8 cellular contexts compared by ENCODE assay signal in genomic region chr11:10878408-10879214, GRCh38. TPM values are rescaled to one million over a fixed set of nuclear protein-coding genes. Genes with fewer than 3 reads are reported as not detected.
DNase-seq lines count a peak whose midpoint lies in the region; ATAC-seq, FAIRE-seq and TF ChIP-seq lines count a peak whose summit lies in the region.

No MANE protein-coding gene starts in this region.

- H4K20me1 ChIP-seq in K562 (replicated peaks; ENCODE audit: control insufficient read depth, insufficient read depth, low read length) = no peaks in the 10 kb centered on the region

- H3K4me1 ChIP-seq in K562 (replicated peaks in 1 of 2; ENCODE audit: control insufficient read depth in 2 of 2, insufficient read depth in 2 of 2, low read length in 2 of 2) = peaks cover 0 to 3% of the 10 kb centered on the region in 2 experiments; a peak in 1 of 5 replicates

- WGBS in K562 (ENCODE audit: insufficient coverage, low coverage, missing lambda C conversion rate) = 87% methylated on average over 7 of the region's 7 CpGs

- H3K9me3 Mint-ChIP-seq in CD14-positive monocyte = peaks cover 3 to 8% (median 7%) of the 10 kb centered on the region in 7 donors

- no peaks in the 10 kb centered on the region for H3K27me3 Mint-ChIP-seq in CD14-positive monocyte (ENCODE audit: low read depth in 3 of 3)

- H3K27ac Mint-ChIP-seq in CD14-positive monocyte = peak overlapping the region; percentile 75 to 90 (median 77)

- intact Hi-C loops in CD14-positive monocyte (cut with micrococcal nuclease) = loop anchor here (5.0 to 10.0 kb wide), 3 partner anchors 39 to 146 kb away; no protein-coding TSS in a partner anchor
- intact Hi-C loops in K562 (cut with micrococcal nuclease) = no loop called here

- H3K9ac ChIP-seq in K562 (ENCODE audit: insufficient read depth in 1 of 2, low read depth in 2 of 2, low read length in 2 of 2) = no peak overlapping the region

- no peak overlapping the region for H3K4me2 ChIP-seq in K562 (ENCODE audit: insufficient read depth, low read length)

- CTCF ChIA-PET in K562 (lab: Yijun Ruan, JAX; ENCODE audit: low intra/inter-chr PET ratio) = interaction anchor here (0.8 kb wide), 1 partner anchor 131 kb away, joined by 5 read pairs; no protein-coding TSS in a partner anchor

- in situ Hi-C loops in GM13976 (cut with MboI; ENCODE audit: low sequenced_read_pairs, unreplicated experiment) = no loop called here
- in situ Hi-C loops in K562 (cut with MboI) = no loop called here

- ATAC-seq in K562 = peak; percentile 86
- ATAC-seq in HG03571 (IDR thresholded peaks at IDR 0.05; ENCODE audit: unreplicated experiment) = no peak

- peaks cover 2% of the 10 kb centered on the region for H3K9me3 ChIP-seq in K562 (replicated peaks; ENCODE audit: control insufficient read depth, insufficient read depth, low read depth, low read length)

- no peaks in the 10 kb centered on the region for H3K36me3 ChIP-seq in K562 (ENCODE audit: control insufficient read depth, insufficient read depth, low read length)

- no peak overlapping the region for H3K4me3 ChIP-seq in K562

- peak; percentile 86 for TF ChIP-seq CTCF in CD14-positive monocyte (IDR thresholded peaks at IDR 0.05)
- no peak for TF ChIP-seq CTCF in GM13976 (IDR thresholded peaks at IDR 0.05; ENCODE audit: borderline replicate concordance, control extremely low read depth, extremely low read depth, insufficient read depth, missing control alignments)
- TF ChIP-seq CTCF in K562 (IDR thresholded peaks at IDR 0.05 in 2 of 3, conservative IDR thresholded peaks at IDR 0.05 in 1 of 3; ENCODE audit: insufficient read depth in 2 of 3, low read depth in 1 of 3, low read length in 3 of 3) = peak; percentile 63 to 72 (median 71); a peak in 5 of 6 replicates

- H3K4me3 Mint-ChIP-seq in CD14-positive monocyte = no peak overlapping the region

- TF ChIP-seq EP300 in K562 (IDR thresholded peaks at IDR 0.05; ENCODE audit: low read length) = 0 out of 2 replicates have a peak, but pooled peaks have one; percentile 12

- peaks cover 9% of the 10 kb centered on the region for H3K4me1 Mint-ChIP-seq in CD14-positive monocyte

- POLR2A ChIA-PET in K562 (lab: Yijun Ruan, JAX) = interaction anchor here (0.8 to 1.4 kb wide), 5 partner anchors 10 to 145 kb away, joined by 3 to 6 read pairs (median 4); partner anchors contain the start of gene ZBED5

- DNase-seq in CD14-positive monocyte (ENCODE audit: low spot score) (peak; percentile 56), GM13976 (ENCODE audit: low spot score) (peak; percentile 47), NCI-H748 (lab: John Stamatoyannopoulos, UW; ENCODE audit: unreplicated experiment) (peak; percentile 76), K562 (ENCODE audit: extremely low read depth in 1 of 4, low spot score in 3 of 4) (peak; percentile 26 to 78 (median 42)), kidney glomerular epithelial cell (lab: John Stamatoyannopoulos, UW) (peak; percentile 67), GM19240 (ENCODE audit: insufficient read length, low spot score) (no peak)
- DNase-seq in NK-92 treated with Interleukin-12 subunit alpha and Interleukin-12 subunit beta, amount 100 ng/mL, for 24 hours (lab: John Stamatoyannopoulos, UW) = no peak

- H2AFZ ChIP-seq in K562 (ENCODE audit: low read depth, low read length) = peak overlapping the region; percentile 89

- no peaks in the 10 kb centered on the region for H3K79me2 ChIP-seq in K562 (ENCODE audit: control insufficient read depth, insufficient read depth, low read length)

- H3K27me3 ChIP-seq in K562 (ENCODE audit: control insufficient read depth in 2 of 2, insufficient read depth in 2 of 2, low read length in 2 of 2) = no peaks in the 10 kb centered on the region

- H3K27ac ChIP-seq in K562 (ENCODE audit: extremely low read depth, low read depth, low read length) = peak overlapping the region; percentile 23; the same call in 1 of the 3 replicates

- peak in 1 of 2 experiments; percentile 56; a peak in 2 of 4 replicates for TF ChIP-seq RAD21 in K562 (CRISPR knock-in tag; conservative IDR thresholded peaks at IDR 0.05 in 1 of 2, IDR thresholded peaks at IDR 0.05 in 1 of 2)

- no peak for TF ChIP-seq POLR2A in K562 (conservative IDR thresholded peaks at IDR 0.05)

- BruUV-seq in K562 (replicated peaks; lab: Mats Ljungman, UMichigan) = no TSS peak

- peak; percentile 91 for FAIRE-seq in K562 (lab: Jason Lieb, UNC)

- no peaks in the 10 kb centered on the region for H3K9me1 ChIP-seq in K562 (ENCODE audit: control insufficient read depth, insufficient read depth, low read length)

- H3K36me3 Mint-ChIP-seq in CD14-positive monocyte = peaks cover 2 to 3% of the 10 kb centered on the region in 2 donors

TF ChIP-seq in K562, 482 proteins besides CTCF, POLR2A, EP300 and RAD21 (continues in another document):
- TF ChIP-seq MAZ (CRISPR knock-in tag; conservative IDR thresholded peaks at IDR 0.05 in 1 of 2, IDR thresholded peaks at IDR 0.05 in 1 of 2) (peak in 1 of 2 experiments; percentile 59; a peak in 2 of 4 replicates), TSC22D4 (tag; IDR thresholded peaks at IDR 0.05) (no peak), ETS2 (tag; IDR thresholded peaks at IDR 0.05; ENCODE audit: borderline replicate concordance, poor library complexity, severe bottlenecking) (no peak), ZNF780A (CRISPR knock-in tag; IDR thresholded peaks at IDR 0.05) (no peak), COPS2 (conservative IDR thresholded peaks at IDR 0.05) (no peak), SOX6 (IDR thresholded peaks at IDR 0.05) (0 out of 2 replicates have a peak, but pooled peaks have one; percentile 18), ZNF511 (CRISPR knock-in tag; IDR thresholded peaks at IDR 0.05) (no peak), ETV1 (tag; conservative IDR thresholded peaks at IDR 0.05; ENCODE audit: low read depth) (peak; percentile 78), SMARCA4 (IDR thresholded peaks at IDR 0.05) (peak; percentile 52), CC2D1A (IDR thresholded peaks at IDR 0.05) (peak; percentile 63; the same call in 1 of the 2 replicates), DPF2 (IDR thresholded peaks at IDR 0.05) (0 out of 2 replicates have a peak, but pooled peaks have one; percentile 23), ZBTB1 (CRISPR knock-in tag; IDR thresholded peaks at IDR 0.05; ENCODE audit: borderline replicate concordance, low read depth) (no peak), SMC3 (conservative IDR thresholded peaks at IDR 0.05; ENCODE audit: insufficient read depth, low read depth, low read length) (0 out of 2 replicates have a peak, but pooled peaks have one; percentile 24), ZNF384 (IDR thresholded peaks at IDR 0.05; ENCODE audit: low read depth, low read length) (peak; percentile 35; the same call in 1 of the 2 replicates), ZHX1 (conservative IDR thresholded peaks at IDR 0.05; ENCODE audit: low read length) (no peak), JUND (IDR thresholded peaks at IDR 0.05; ENCODE audit: borderline replicate concordance, low read depth, low read length) (0 out of 2 replicates have a peak, but pooled peaks have one; percentile 5), JUND (tag; IDR thresholded peaks at IDR 0.05; ENCODE audit: borderline replicate concordance, low read depth, low read length) (no peak), CBX3 (IDR thresholded peaks at IDR 0.05; ENCODE audit: borderline replicate concordance in 1 of 2, low read length in 2 of 2) (0 out of 3 replicates have a peak, but pooled peaks of 1 of the 2 experiments have one; percentile 37)

RNA-seq across cellular contexts. Expression of gene ZBED5, which starts 20.8 kb away (rescaled TPM):
- 10 to 100 TPM in 1 of 2 donors, 1 to 10 TPM in 1; 8.1 to 10.3 TPM for polyA plus RNA-seq in CD14-positive monocyte
- total RNA-seq in K562 (2011; cell fraction: chromatin; rRNA removed; ENCODE audit: low replicate concordance) = 26.1 and 84.9 TPM in 2 replicates
- 23.5 and 32.0 TPM in 2 replicates for total RNA-seq in K562 (2011; cell fraction: nucleolus; rRNA removed)
- total RNA-seq in K562 (2011; cell fraction: nucleoplasm; rRNA removed) = 45.8 and 55.1 TPM in 2 replicates
- 12.4 and 17.3 TPM in 2 replicates for total RNA-seq in K562 (2014; rRNA removed)
- 27.7 and 28.3 TPM in 2 replicates for total RNA-seq in K562 (2014; rRNA removed; fragmentation: Illumina TruSeq; extraction: Trizol)
- 24.6 and 28.6 TPM in 2 replicates for total RNA-seq in K562 (2015; rRNA removed; fragmentation: Illumina TruSeq; extraction: Trizol)
- total RNA-seq in K562 (2021) = 26.9 and 29.6 TPM in 2 replicates
- polyA plus RNA-seq in K562 (2011; rRNA removed) = 59.1 and 70.7 TPM in 2 replicates
- polyA plus RNA-seq in K562 (2011; cell fraction: cytosol; rRNA removed) = 22.8 and 36.5 TPM in 2 replicates
- polyA plus RNA-seq in K562 (2011; cell fraction: nucleus; rRNA removed) = 130 and 149 TPM in 2 replicates
- 20.0 and 25.3 TPM in 2 replicates for polyA plus RNA-seq in K562 (2012)
- 23.3 and 25.7 TPM in 2 replicates for polyA plus RNA-seq in K562 (2014; fragmentation: Illumina TruSeq; extraction: Trizol)
- polyA plus RNA-seq in K562 (2014; fragmentation: Nextera tagmentation; extraction: Ambion mirVana) = 10 to 100 TPM; 21.3 to 25.1 TPM
- 26.8 and 30.1 TPM in 2 replicates for polyA plus RNA-seq in K562 (2014; rRNA removed)
- polyA minus RNA-seq in K562 (2011; rRNA and poly(A)+ RNA removed) = 64.4 and 67.8 TPM in 2 replicates
- 22.4 and 27.6 TPM in 2 replicates for polyA minus RNA-seq in K562 (2011; cell fraction: cytosol; rRNA and poly(A)+ RNA removed)
- polyA minus RNA-seq in K562 (2011; cell fraction: nucleus; rRNA and poly(A)+ RNA removed) = 46.0 and 95.5 TPM in 2 replicates

Comparison
In these comparisons a context has a peak if more than half of its experiments do, and no peak if none do; other contexts are left out.
1. DNase-seq: peak in CD14-positive monocyte (single experiment), GM13976 (single experiment), NCI-H748 (single experiment), K562 (4 of 4) and kidney glomerular epithelial cell (single experiment); none in GM19240 (single experiment) and NK-92 treated with Interleukin-12 subunit alpha and Interleukin-12 subunit beta, amount 100 ng/mL, for 24 hours (single experiment).